In the genomic region with DNA sequence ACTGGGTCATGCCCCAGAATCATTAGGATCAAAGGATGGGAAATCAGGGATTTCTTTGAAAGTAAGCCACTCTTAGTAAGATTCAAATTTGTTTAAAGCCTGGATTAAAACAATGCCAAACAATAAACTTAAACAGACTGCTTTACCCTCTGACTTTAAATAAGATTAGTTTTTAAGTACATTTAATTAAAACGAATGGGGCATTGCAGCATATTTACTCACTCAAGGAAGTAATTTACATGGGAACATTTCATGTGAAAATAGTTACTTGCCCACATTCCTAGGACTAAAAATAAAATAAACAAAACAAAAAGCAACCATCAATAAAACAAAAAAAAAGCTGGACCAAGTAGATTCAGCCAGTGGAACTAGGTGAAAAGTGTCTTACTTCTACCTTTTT, we compare ENCODE assay signal across 26 cellular contexts. TPM values are rescaled to one million over a fixed set of nuclear protein-coding genes. Genes with fewer than 3 reads are reported as not detected.
DNase-seq lines count a peak whose midpoint lies in the region; ATAC-seq and TF ChIP-seq lines count a peak whose summit lies in the region.
"Had no signal": no experiment of that assay in that cellular context is flagged by ENCODE, and none has a peak within 500 bp of the region (broad histone marks: within the 10 kb centered on the region; RNA-seq: fewer than 3 reads in every experiment).

No MANE protein-coding gene starts in this region.

- no peak for TF ChIP-seq CTCF in left ventricle myocardium inferior (IDR thresholded peaks at IDR 0.05; ENCODE audit: borderline replicate concordance)
- no peak for TF ChIP-seq CTCF in right lobe of liver (IDR thresholded peaks at IDR 0.05)
- TF ChIP-seq CTCF in vagina (IDR thresholded peaks at IDR 0.05), result no peak

- H3K36me3 Mint-ChIP-seq in activated CD8-positive, alpha-beta T cell treated with anti-CD3 and anti-CD28 coated beads, Interleukin-2, amount 10 ng/mL, durations not matched to agents 7 days and 5 days (ENCODE audit: low read depth), result no peaks in the 10 kb centered on the region
- H3K36me3 Mint-ChIP-seq: activated naive CD4-positive, alpha-beta T cell treated with anti-CD3 and anti-CD28 coated beads, Interleukin-2, amount 10 ng/mL, durations not matched to agents 7 days and 5 days; brain; CD4-positive, alpha-beta memory T cell; naive thymus-derived CD4-positive, alpha-beta T cell had no signal

- peaks cover 7% of the 10 kb centered on the region for H3K27me3 Mint-ChIP-seq in activated CD8-positive, alpha-beta T cell treated with anti-CD3 and anti-CD28 coated beads, Interleukin-2, amount 10 ng/mL, durations not matched to agents 7 days and 5 days (ENCODE audit: low read depth)
- H3K27me3 Mint-ChIP-seq: activated CD4-positive, alpha-beta T cell treated with anti-CD3 and anti-CD28 coated beads for 36 hours; activated CD8-positive, alpha-beta T cell treated with anti-CD3 and anti-CD28 coated beads for 36 hours; activated naive CD4-positive, alpha-beta T cell treated with anti-CD3 and anti-CD28 coated beads, Interleukin-2, amount 10 ng/mL, durations not matched to agents 7 days and 5 days; activated T-helper 17 cell treated with anti-CD3 and anti-CD28 coated beads, Interleukin-2, amount 50 U/mL, for 72 hours; CD4-positive, alpha-beta memory T cell had no signal

- no peak overlapping the region for H3K4me3 Mint-ChIP-seq in activated CD8-positive, alpha-beta T cell treated with anti-CD3 and anti-CD28 coated beads, Interleukin-2, amount 10 ng/mL, durations not matched to agents 7 days and 5 days
- H3K4me3 Mint-ChIP-seq: activated CD4-positive, alpha-beta T cell treated with anti-CD3 and anti-CD28 coated beads for 36 hours; activated CD8-positive, alpha-beta T cell treated with anti-CD3 and anti-CD28 coated beads for 36 hours; activated naive CD4-positive, alpha-beta T cell treated with anti-CD3 and anti-CD28 coated beads, Interleukin-2, amount 10 ng/mL, durations not matched to agents 7 days and 5 days; activated T-helper 17 cell treated with anti-CD3 and anti-CD28 coated beads, Interleukin-2, amount 50 U/mL, for 72 hours; CD4-positive, alpha-beta memory T cell; HFFc6 had no signal

- DNase-seq in left ventricle myocardium inferior, result no peak
- DNase-seq in cardiac septum (ENCODE audit: low spot score), result no peak
- peak; percentile 23 for DNase-seq in cerebellar cortex (ENCODE audit: low spot score)
- no peak for DNase-seq in right lobe of liver
- no peak for DNase-seq in vagina (ENCODE audit: extremely low spot score in 2 of 2)
- no peak for DNase-seq in stimulated activated CD4-positive, alpha-beta T cell treated with anti-CD3 and anti-CD28 coated beads, Interleukin-12 subunit alpha, Interleukin-12 subunit beta, amount 100 ng/mL, for 4 hours
- DNase-seq in activated CD8-positive, alpha-beta T cell treated with anti-CD3 and anti-CD28 coated beads, Interleukin-2, amount 10 ng/mL, durations not matched to agents 7 days and 5 days, result no peak
- DNase-seq: activated CD4-positive, alpha-beta T cell treated with anti-CD3 and anti-CD28 coated beads for 36 hours; activated CD8-positive, alpha-beta T cell treated with anti-CD3 and anti-CD28 coated beads for 36 hours; activated naive CD4-positive, alpha-beta T cell treated with anti-CD3 and anti-CD28 coated beads, Interleukin-2, amount 10 ng/mL, durations not matched to agents 7 days and 5 days; CD4-positive, alpha-beta memory T cell; HFFc6; lower lobe of right lung; naive thymus-derived CD4-positive, alpha-beta T cell; NCI-H1105 treated with DMSO at 0.1 percent for 48 hours; NCI-H2029; NCI-H524; NK-92 treated with Interleukin-12 subunit alpha and Interleukin-12 subunit beta, amount 100 ng/mL, for 24 hours; stimulated activated naive CD4-positive, alpha-beta T cell had no signal

- 10% methylated on average over 1 of the region's 1 CpG for WGBS in right lobe of liver (ENCODE audit: insufficient coverage, low coverage, low lambda C conversion rate, missing lambda C conversion rate)

- CTCF ChIA-PET in activated CD8-positive, alpha-beta T cell treated with anti-CD3 and anti-CD28 coated beads, Interleukin-2, amount 10 ng/mL, durations not matched to agents 7 days and 5 days (lab: Charles Lee), result interaction anchor here (0.9 kb wide), 1 partner anchor 179 kb away, joined by 3 read pairs; no protein-coding TSS in a partner anchor

- H3K27ac ChIP-seq in left ventricle myocardium inferior (replicated peaks), result peak overlapping the region; percentile 89
- peak overlapping the region; percentile 75 to 95 (median 93) for H3K27ac ChIP-seq in right lobe of liver
- H3K27ac ChIP-seq in vagina, result peak overlapping the region; percentile 42
- H3K27ac ChIP-seq: lower lobe of right lung, prostate gland, suprapubic skin had no signal

- H3K4me3 ChIP-seq in left ventricle myocardium inferior (no peak overlapping the region), right lobe of liver (peak overlapping the region in 2 of 3 donors; percentile 31 to 33), vagina (no peak overlapping the region)
- H3K4me3 ChIP-seq: K562, lower lobe of right lung, prostate gland, skin epidermis, suprapubic skin had no signal

- intact Hi-C loops in left ventricle myocardium inferior (cut with micrococcal nuclease) (no loop called here), cardiac septum (cut with DNase I) (no loop called here), right lobe of liver (cut with DNase I) (no loop called here), vagina (cut with DNase I) (no loop called here)

- H3K9me3 Mint-ChIP-seq in activated CD8-positive, alpha-beta T cell treated with anti-CD3 and anti-CD28 coated beads, Interleukin-2, amount 10 ng/mL, durations not matched to agents 7 days and 5 days (ENCODE audit: insufficient read depth), result no peaks in the 10 kb centered on the region
- H3K9me3 Mint-ChIP-seq: activated CD8-positive, alpha-beta T cell treated with anti-CD3 and anti-CD28 coated beads for 36 hours; activated naive CD4-positive, alpha-beta T cell treated with anti-CD3 and anti-CD28 coated beads, Interleukin-2, amount 10 ng/mL, durations not matched to agents 7 days and 5 days; activated T-helper 17 cell treated with anti-CD3 and anti-CD28 coated beads, Interleukin-2, amount 50 U/mL, for 72 hours; brain; CD4-positive, alpha-beta memory T cell; HFFc6; naive thymus-derived CD4-positive, alpha-beta T cell had no signal

- no peak for TF ChIP-seq POLR2A in right lobe of liver (IDR thresholded peaks at IDR 0.05)
- no peak for TF ChIP-seq POLR2A in vagina (IDR thresholded peaks at IDR 0.05)

- H3K9me3 ChIP-seq in left ventricle myocardium inferior (replicated peaks) (no peaks in the 10 kb centered on the region), right lobe of liver (no peaks in the 10 kb centered on the region), vagina (no peaks in the 10 kb centered on the region)
- H3K9me3 ChIP-seq: lower lobe of right lung, prostate gland, suprapubic skin had no signal

- no peaks in the 10 kb centered on the region for H3K27me3 ChIP-seq in left ventricle myocardium inferior (ENCODE audit: low read depth)
- no peaks in the 10 kb centered on the region for H3K27me3 ChIP-seq in right lobe of liver
- no peaks in the 10 kb centered on the region for H3K27me3 ChIP-seq in vagina
- H3K27me3 ChIP-seq: suprapubic skin had no signal

- no peaks in the 10 kb centered on the region for H3K36me3 ChIP-seq in left ventricle myocardium inferior
- no peaks in the 10 kb centered on the region for H3K36me3 ChIP-seq in right lobe of liver
- H3K36me3 ChIP-seq in vagina, result no peaks in the 10 kb centered on the region
- H3K36me3 ChIP-seq: lower lobe of right lung, prostate gland, suprapubic skin had no signal

- H3K27ac Mint-ChIP-seq in activated CD8-positive, alpha-beta T cell treated with anti-CD3 and anti-CD28 coated beads, Interleukin-2, amount 10 ng/mL, durations not matched to agents 7 days and 5 days, result no peak overlapping the region
- H3K27ac Mint-ChIP-seq: activated CD4-positive, alpha-beta T cell treated with anti-CD3 and anti-CD28 coated beads for 36 hours; activated CD8-positive, alpha-beta T cell treated with anti-CD3 and anti-CD28 coated beads for 36 hours; activated naive CD4-positive, alpha-beta T cell treated with anti-CD3 and anti-CD28 coated beads, Interleukin-2, amount 10 ng/mL, durations not matched to agents 7 days and 5 days; activated T-helper 17 cell treated with anti-CD3 and anti-CD28 coated beads, Interleukin-2, amount 50 U/mL, for 72 hours; brain; CD4-positive, alpha-beta memory T cell; HFFc6 had no signal

- peaks cover 16% of the 10 kb centered on the region for H3K4me1 Mint-ChIP-seq in activated CD8-positive, alpha-beta T cell treated with anti-CD3 and anti-CD28 coated beads, Interleukin-2, amount 10 ng/mL, durations not matched to agents 7 days and 5 days (ENCODE audit: low read depth)
- H3K4me1 Mint-ChIP-seq: activated CD4-positive, alpha-beta T cell treated with anti-CD3 and anti-CD28 coated beads for 36 hours; activated T-helper 17 cell treated with anti-CD3 and anti-CD28 coated beads, Interleukin-2, amount 50 U/mL, for 72 hours; brain had no signal

- POLR2A ChIA-PET in activated CD8-positive, alpha-beta T cell treated with anti-CD3 and anti-CD28 coated beads, Interleukin-2, amount 10 ng/mL, durations not matched to agents 7 days and 5 days (lab: Charles Lee), result no interaction called here

- H3K4me1 ChIP-seq in left ventricle myocardium inferior, result peaks cover 100% of the 10 kb centered on the region
- peaks cover 0 to 58% (median 35%) of the 10 kb centered on the region in 4 donors for H3K4me1 ChIP-seq in right lobe of liver
- H3K4me1 ChIP-seq in vagina, result peaks cover 11% of the 10 kb centered on the region
- H3K4me1 ChIP-seq: prostate gland had no signal

- ATAC-seq in right lobe of liver (peak in 1 of 4 donors; percentile 5), GM21717 (IDR thresholded peaks at IDR 0.05; ENCODE audit: unreplicated experiment) (no peak)
- ATAC-seq in activated CD8-positive, alpha-beta T cell treated with anti-CD3 and anti-CD28 coated beads, Interleukin-2, amount 10 ng/mL, durations not matched to agents 7 days and 5 days, result no peak
- ATAC-seq: activated CD4-positive, alpha-beta T cell treated with anti-CD3 and anti-CD28 coated beads for 36 hours; activated CD8-positive, alpha-beta T cell treated with anti-CD3 and anti-CD28 coated beads for 36 hours; activated T-helper 17 cell treated with anti-CD3 and anti-CD28 coated beads, Interleukin-2, amount 50 U/mL, for 72 hours; K562; lower lobe of right lung; naive thymus-derived CD4-positive, alpha-beta T cell had no signal

RNA-seq across cellular contexts. Expression of a gene that starts 7.8 kb away (rescaled TPM):
- total RNA-seq in left ventricle myocardium inferior (674 TPM), cardiac septum (473 TPM), right lobe of liver (10 to 100 TPM; 38.8 to 76.5 (median 50.6) TPM), vagina (176 TPM)
- total RNA-seq in activated CD8-positive, alpha-beta T cell treated with anti-CD3 and anti-CD28 coated beads, Interleukin-2, amount 10 ng/mL, durations not matched to agents 7 days and 5 days, result 10 to 100 TPM; 62.3 to 64.1 TPM

Comparison
In these comparisons a context has a peak if more than half of its experiments do, and no peak if none do; other contexts are left out.
1. H3K27ac ChIP-seq: peak in every context shown above with its lines; median percentile 93 in right lobe of liver; 89 in left ventricle myocardium inferior; 42 in vagina.
2. H3K4me3 ChIP-seq: peak in right lobe of liver (2 of 3); none in left ventricle myocardium inferior (single experiment) and vagina (0 of 2).